ENCODE assay signal across 20 cellular contexts in genomic region chr5:177123789-177124485, GRCh38. TPM values are rescaled to one million over a fixed set of nuclear protein-coding genes. Genes with fewer than 3 reads are reported as not detected.
DNase-seq lines count a peak whose midpoint lies in the region; ATAC-seq, FAIRE-seq and TF ChIP-seq lines count a peak whose summit lies in the region.
"Had no signal": no experiment of that assay in that cellular context is flagged by ENCODE, and none has a peak within 500 bp of the region (broad histone marks: within the 10 kb centered on the region; RNA-seq: fewer than 3 reads in every experiment).

No MANE protein-coding gene starts in this region.

- no peaks in the 10 kb centered on the region for H3K9me3 ChIP-seq in OCI-LY1 (ENCODE audit: low read length)
- H3K9me3 ChIP-seq: breast epithelium, vagina had no signal

- FAIRE-seq in GM18507 (lab: Jason Lieb, UNC) = peak; percentile 64
- FAIRE-seq: keratinocyte had no signal

- H3K79me2 ChIP-seq in OCI-LY1 (ENCODE audit: insufficient read depth, low read length) = no peaks in the 10 kb centered on the region
- H3K79me2 ChIP-seq: hepatocyte had no signal

- DNase-seq in GM18507 (ENCODE audit: extremely low spot score, insufficient read length, low read depth) = no peak
- DNase-seq in naive B cell = no peak
- no peak for DNase-seq in AG08396 (ENCODE audit: low spot score)
- DNase-seq in NCI-H748 treated with DMSO at 0.1 percent for 48 hours (lab: John Stamatoyannopoulos, UW) = no peak
- DNase-seq: foreskin fibroblast; mammary epithelial cell; NCI-H2029 treated with DMSO at 0.1 percent for 48 hours; stimulated activated CD4-positive, alpha-beta T cell treated with anti-CD3 and anti-CD28 coated beads, Interleukin-2, amount 100 ng/mL, for 48 hours had no signal

- no peaks in the 10 kb centered on the region for H3K9me2 ChIP-seq in OCI-LY1 (ENCODE audit: low read depth, low read length)

- no peak for TF ChIP-seq CTCF in OCI-LY1 (IDR thresholded peaks at IDR 0.05; ENCODE audit: low read length)

- H3K9me3 Mint-ChIP-seq in naive B cell = no peaks in the 10 kb centered on the region
- H3K9me3 Mint-ChIP-seq: activated T-helper 2 cell treated with anti-CD3 and anti-CD28 coated beads, Interferon-gamma antibody, Interleukin-2, Interleukin-4, amounts not matched to agents 10 μg/mL and 5 μg/mL and 100 μg/mL, durations not matched to agents 14 hours and 24 hours and 36 hours; dendritic cell treated with granulocyte-macrophage colony-stimulating factor and Interleukin-4, amounts not matched to agents 40 ng/mL and 50 ng/mL, for 4 days had no signal

- peaks cover 23% of the 10 kb centered on the region for H3K4me1 ChIP-seq in OCI-LY1 (ENCODE audit: insufficient read depth, low read length, severe bottlenecking)
- H3K4me1 ChIP-seq: breast epithelium, vagina had no signal

- H3K36me3 Mint-ChIP-seq in naive B cell = no peaks in the 10 kb centered on the region

- no peaks in the 10 kb centered on the region for H3K27me3 Mint-ChIP-seq in naive B cell
- H3K27me3 Mint-ChIP-seq: dendritic cell treated with granulocyte-macrophage colony-stimulating factor and Interleukin-4, amounts not matched to agents 40 ng/mL and 50 ng/mL, for 4 days had no signal

- H3K27me3 ChIP-seq in OCI-LY1 (ENCODE audit: insufficient read depth, low read length) = no peaks in the 10 kb centered on the region
- H3K27me3 ChIP-seq: breast epithelium, hepatocyte, vagina had no signal

- H3K27ac Mint-ChIP-seq in naive B cell = peak overlapping the region; percentile 53 to 90 (median 84)
- H3K27ac Mint-ChIP-seq: activated T-helper 2 cell treated with anti-CD3 and anti-CD28 coated beads, Interferon-gamma antibody, Interleukin-2, Interleukin-4, amounts not matched to agents 10 μg/mL and 5 μg/mL and 100 μg/mL, durations not matched to agents 14 hours and 24 hours and 36 hours; dendritic cell treated with granulocyte-macrophage colony-stimulating factor and Interleukin-4, amounts not matched to agents 40 ng/mL and 50 ng/mL, for 4 days; nephron had no signal

- ATAC-seq in GM21717 (IDR thresholded peaks at IDR 0.05; ENCODE audit: unreplicated experiment) (peak; percentile 50), naive B cell (ENCODE audit: low read depth in 2 of 2) (peak; percentile 66 to 76), GM21526 (IDR thresholded peaks at IDR 0.05; ENCODE audit: low FRiP score, unreplicated experiment) (no peak), GM19328 (IDR thresholded peaks at IDR 0.05; ENCODE audit: unreplicated experiment) (no peak)

- H3K4me3 ChIP-seq in OCI-LY1 (ENCODE audit: low read depth, low read length, poor library complexity, severe bottlenecking) = peak overlapping the region; percentile 34
- H3K4me3 ChIP-seq: breast epithelium, hepatocyte, vagina had no signal

- H2AFZ ChIP-seq in OCI-LY1 (ENCODE audit: low read length) = peak overlapping the region; percentile 91; the same call in 1 of the 2 replicates
- H2AFZ ChIP-seq: hepatocyte had no signal

- H3K27ac ChIP-seq in OCI-LY1 (ENCODE audit: low read depth, low read length, poor library complexity, severe bottlenecking) = peak overlapping the region; percentile 84
- H3K27ac ChIP-seq: breast epithelium, hepatocyte, HL-60, vagina had no signal

- H3K4me3 Mint-ChIP-seq in naive B cell = peak overlapping the region in 7 of 8 donors; percentile 11 to 84 (median 51)
- H3K4me3 Mint-ChIP-seq: dendritic cell treated with granulocyte-macrophage colony-stimulating factor and Interleukin-4, amounts not matched to agents 40 ng/mL and 50 ng/mL, for 4 days; nephron had no signal

- H3F3A ChIP-seq in OCI-LY1 (ENCODE audit: insufficient read depth, low read length) = no peaks in the 10 kb centered on the region; the same call in 1 of the 2 replicates

- H3K36me3 ChIP-seq in OCI-LY1 (ENCODE audit: insufficient read depth, low read length) = no peaks in the 10 kb centered on the region
- H3K36me3 ChIP-seq: breast epithelium, vagina had no signal

- H3K9ac ChIP-seq in OCI-LY1 (ENCODE audit: low read length) = peak overlapping the region; percentile 40; the same call in 1 of the 2 replicates

- no peaks in the 10 kb centered on the region for H4K20me1 ChIP-seq in OCI-LY1 (ENCODE audit: insufficient read depth, low read length)

- peak overlapping the region; percentile 66 for H3K4me2 ChIP-seq in OCI-LY1 (ENCODE audit: low read length)
- H3K4me2 ChIP-seq: hepatocyte had no signal

- H3K4me1 Mint-ChIP-seq in naive B cell = peaks cover 15 to 39% (median 26%) of the 10 kb centered on the region in 3 donors
- H3K4me1 Mint-ChIP-seq: nephron had no signal

RNA-seq across cellular contexts. Expression of gene NSD1, which starts 9.6 kb away (rescaled TPM):
- 10 to 100 TPM; 32.4 to 87.7 (median 46.1) TPM for polyA plus RNA-seq in naive B cell (ENCODE audit: low read depth in 6 of 6)

RNA-seq across cellular contexts. Expression of gene FGFR4, which starts 37.2 kb away (rescaled TPM):
- polyA plus RNA-seq in naive B cell (ENCODE audit: low read depth in 6 of 6) = under 1 TPM in 2 of 6 donors, not detected in 4; 0.39 to 0.58 TPM

Comparison
In these comparisons a context has a peak if more than half of its experiments do, and no peak if none do; other contexts are left out.
1. ATAC-seq: peak in GM21717 (single experiment) and naive B cell (2 of 2); none in GM21526 (single experiment) and GM19328 (single experiment).